In the genomic region with DNA sequence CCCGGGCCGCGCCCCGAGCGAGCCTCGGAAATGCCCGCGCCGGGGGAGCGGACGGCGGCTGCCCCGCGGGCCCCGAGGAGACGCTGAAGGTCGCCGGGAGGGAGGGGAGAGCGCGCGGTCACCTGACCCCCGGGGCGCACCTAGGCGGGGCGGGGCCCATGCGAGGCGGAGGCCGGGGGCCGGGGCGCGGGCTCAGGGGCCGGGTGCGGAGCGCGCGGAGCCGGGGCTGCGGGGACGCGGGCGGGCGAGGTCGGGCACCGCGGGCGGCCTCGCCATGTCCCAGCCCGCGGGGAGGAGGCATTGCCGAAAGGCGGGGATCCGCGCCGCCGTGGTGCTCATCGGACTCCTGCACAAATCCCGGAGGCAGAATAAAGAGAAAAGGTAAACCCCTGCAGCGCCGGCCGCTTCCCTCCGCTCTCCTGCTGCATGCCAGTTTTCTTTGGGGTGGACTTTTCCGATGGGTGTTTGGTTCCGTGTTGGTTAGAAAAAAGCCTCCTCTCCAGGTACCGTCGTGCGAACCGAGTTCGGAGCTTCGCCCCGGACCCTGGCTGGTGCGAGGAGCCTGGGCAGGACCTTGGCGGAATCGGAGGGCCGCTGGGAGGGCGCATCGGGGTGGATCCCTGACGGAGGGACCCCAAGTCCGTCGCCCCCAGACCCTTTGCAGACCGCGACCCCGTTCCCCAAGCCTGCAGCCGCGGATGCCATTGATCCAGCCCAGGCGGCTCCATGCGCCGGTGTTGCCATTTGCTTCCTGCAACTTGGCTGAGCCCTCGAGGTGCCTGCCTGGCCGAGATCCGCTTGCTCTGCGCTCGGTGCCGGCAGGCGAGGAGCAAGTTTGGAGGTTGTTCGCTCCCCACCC, we compare ENCODE assay signal across 8 cellular contexts. TPM values are rescaled to one million over a fixed set of nuclear protein-coding genes. Genes with fewer than 3 reads are reported as not detected.
DNase-seq lines count a peak whose midpoint lies in the region; ATAC-seq and TF ChIP-seq lines count a peak whose summit lies in the region.

No MANE protein-coding gene starts in this region.

- H3K36me3 Mint-ChIP-seq in activated T-cell treated with anti-CD3 and anti-CD28 coated beads, Interleukin-2, amount 50 U/mL, for 24 hours (ENCODE audit: low read depth): no peaks in the 10 kb centered on the region
- H3K36me3 Mint-ChIP-seq in glutamatergic neuron (ENCODE audit: unreplicated experiment) (no peaks in the 10 kb centered on the region), progenitor cell of endocrine pancreas (ENCODE audit: insufficient read depth) (peaks cover 2% of the 10 kb centered on the region)

- TF ChIP-seq CTCF in AG09309 (IDR thresholded peaks at IDR 0.05; ENCODE audit: control insufficient read depth, insufficient read depth, low read depth, low read length, missing control alignments) (no peak), glutamatergic neuron (IDR thresholded peaks at IDR 0.05; ENCODE audit: partially characterized antibody, unreplicated experiment) (no peak), progenitor cell of endocrine pancreas (IDR thresholded peaks at IDR 0.05; ENCODE audit: unreplicated experiment) (no peak)

- ATAC-seq in HG03439 (IDR thresholded peaks at IDR 0.05; ENCODE audit: unreplicated experiment) (no peak), GM18907 (IDR thresholded peaks at IDR 0.05; ENCODE audit: unreplicated experiment) (no peak), HG03039 (IDR thresholded peaks at IDR 0.05; ENCODE audit: unreplicated experiment) (no peak)

- CTCF ChIA-PET in HEK293T (lab: Yijun Ruan, JAX): no interaction called here

- H3K4me3 Mint-ChIP-seq in activated T-cell treated with anti-CD3 and anti-CD28 coated beads, Interleukin-2, amount 50 U/mL, for 24 hours: peak overlapping the region; percentile 80
- H3K4me3 Mint-ChIP-seq in glutamatergic neuron (ENCODE audit: unreplicated experiment) (peak overlapping the region; percentile 97), progenitor cell of endocrine pancreas (ENCODE audit: low read depth) (peak overlapping the region; percentile 94)

- peaks cover 44% of the 10 kb centered on the region for H3K27me3 Mint-ChIP-seq in activated T-cell treated with anti-CD3 and anti-CD28 coated beads, Interleukin-2, amount 50 U/mL, for 24 hours
- H3K27me3 Mint-ChIP-seq in glutamatergic neuron (ENCODE audit: unreplicated experiment): peaks cover 8% of the 10 kb centered on the region
- no peaks in the 10 kb centered on the region for H3K27me3 Mint-ChIP-seq in progenitor cell of endocrine pancreas

- H3K9me3 Mint-ChIP-seq in activated T-cell treated with anti-CD3 and anti-CD28 coated beads, Interleukin-2, amount 50 U/mL, for 24 hours: no peaks in the 10 kb centered on the region
- H3K9me3 Mint-ChIP-seq in glutamatergic neuron (ENCODE audit: unreplicated experiment) (peaks cover 13% of the 10 kb centered on the region), progenitor cell of endocrine pancreas (ENCODE audit: low read depth) (no peaks in the 10 kb centered on the region)

- H3K4me3 ChIP-seq in AG09309 (ENCODE audit: control insufficient read depth, low read depth, low read length): peak overlapping the region; percentile 19

- peaks cover 17% of the 10 kb centered on the region for H3K4me1 Mint-ChIP-seq in activated T-cell treated with anti-CD3 and anti-CD28 coated beads, Interleukin-2, amount 50 U/mL, for 24 hours (ENCODE audit: low read depth)
- peaks cover 31% of the 10 kb centered on the region for H3K4me1 Mint-ChIP-seq in glutamatergic neuron (ENCODE audit: low read depth, unreplicated experiment)
- H3K4me1 Mint-ChIP-seq in progenitor cell of endocrine pancreas (ENCODE audit: low read depth): peaks cover 31% of the 10 kb centered on the region

- POLR2A ChIA-PET in HEK293T (lab: Yijun Ruan, JAX): interaction anchor here (1.3 kb wide), 1 partner anchor 35 kb away, joined by 3 read pairs; no protein-coding TSS in a partner anchor

- DNase-seq in AG09309 (ENCODE audit: low read depth) (no peak), HEK293T (ENCODE audit: extremely low spot score) (peak; percentile 54), glutamatergic neuron (peak; percentile 63), progenitor cell of endocrine pancreas (ENCODE audit: low spot score, unreplicated experiment) (peak; percentile 56)
- peak; percentile 59 for DNase-seq in activated T-cell treated with anti-CD3 and anti-CD28 coated beads, Interleukin-2, amount 50 U/mL, for 24 hours

- H3K27ac Mint-ChIP-seq in activated T-cell treated with anti-CD3 and anti-CD28 coated beads, Interleukin-2, amount 50 U/mL, for 24 hours: no peak overlapping the region
- H3K27ac Mint-ChIP-seq in glutamatergic neuron (ENCODE audit: unreplicated experiment) (peak overlapping the region; percentile 91), progenitor cell of endocrine pancreas (peak overlapping the region; percentile 89)

TF ChIP-seq in HEK293T, 16 proteins besides CTCF, POLR2A, EP300 and RAD21:
- TF ChIP-seq SP1 (IDR thresholded peaks at IDR 0.05): no peak
- peak; percentile 57 for TF ChIP-seq L3MBTL2 (conservative IDR thresholded peaks at IDR 0.05)

RNA-seq across cellular contexts. Expression of a gene that starts 57.7 kb away (rescaled TPM):
- total RNA-seq in glutamatergic neuron (ENCODE audit: unreplicated experiment) (86.0 TPM), progenitor cell of endocrine pancreas (105 and 116 TPM in 2 replicates)
